2 cellular contexts compared by ENCODE assay signal in the genomic region with DNA sequence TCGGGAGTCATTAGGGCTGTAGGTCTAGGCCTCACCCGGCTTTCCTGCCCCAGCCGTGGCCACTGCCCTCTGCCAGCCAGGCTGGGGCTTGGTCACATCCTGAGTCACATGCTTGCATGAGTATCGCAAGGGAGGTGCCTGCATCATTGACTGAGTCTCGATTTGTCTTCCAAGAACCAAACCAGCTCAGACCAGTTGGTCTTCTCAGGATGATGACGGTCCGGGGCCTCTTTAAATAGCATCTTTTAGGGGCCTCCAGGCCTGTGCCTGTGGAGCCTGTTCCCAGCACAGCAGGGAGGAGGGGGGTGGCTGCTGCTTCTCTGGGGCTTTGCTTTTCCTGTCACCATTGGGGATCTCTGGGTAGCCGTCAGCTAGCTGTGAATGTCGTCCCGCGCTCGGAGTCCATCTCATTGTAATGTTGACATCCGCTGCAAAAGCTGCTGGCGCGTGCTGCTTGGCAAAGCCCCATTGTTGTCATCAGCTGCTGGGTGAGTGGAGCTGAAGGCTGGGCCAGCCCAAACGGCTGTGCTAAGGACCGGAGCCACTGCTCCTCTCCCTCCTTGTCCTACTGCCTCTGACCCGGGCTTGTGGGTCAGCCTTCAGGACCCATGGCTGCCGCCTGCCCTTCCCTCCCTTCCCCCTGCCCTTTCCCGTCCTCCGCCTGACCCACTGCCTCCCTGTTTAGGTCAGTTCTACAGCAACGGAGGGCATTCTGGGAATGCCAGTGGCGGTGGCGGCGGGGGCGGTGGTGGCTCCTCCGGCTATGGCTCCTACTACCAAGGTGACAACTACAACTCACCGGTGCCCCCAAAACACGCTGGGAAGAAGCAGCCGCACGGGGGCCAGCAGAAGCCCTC.
TF ChIP-seq lines count a peak whose summit lies in the region.

No MANE protein-coding gene starts in this region.

TF ChIP-seq in SK-N-SH, 30 proteins besides CTCF, POLR2A, EP300 and RAD21 (continued from another document):
- TF ChIP-seq EZH2phosphoT487 (IDR thresholded peaks at IDR 0.05; ENCODE audit: borderline replicate concordance, low read depth) = no peak
- TF ChIP-seq, protein P1, sequence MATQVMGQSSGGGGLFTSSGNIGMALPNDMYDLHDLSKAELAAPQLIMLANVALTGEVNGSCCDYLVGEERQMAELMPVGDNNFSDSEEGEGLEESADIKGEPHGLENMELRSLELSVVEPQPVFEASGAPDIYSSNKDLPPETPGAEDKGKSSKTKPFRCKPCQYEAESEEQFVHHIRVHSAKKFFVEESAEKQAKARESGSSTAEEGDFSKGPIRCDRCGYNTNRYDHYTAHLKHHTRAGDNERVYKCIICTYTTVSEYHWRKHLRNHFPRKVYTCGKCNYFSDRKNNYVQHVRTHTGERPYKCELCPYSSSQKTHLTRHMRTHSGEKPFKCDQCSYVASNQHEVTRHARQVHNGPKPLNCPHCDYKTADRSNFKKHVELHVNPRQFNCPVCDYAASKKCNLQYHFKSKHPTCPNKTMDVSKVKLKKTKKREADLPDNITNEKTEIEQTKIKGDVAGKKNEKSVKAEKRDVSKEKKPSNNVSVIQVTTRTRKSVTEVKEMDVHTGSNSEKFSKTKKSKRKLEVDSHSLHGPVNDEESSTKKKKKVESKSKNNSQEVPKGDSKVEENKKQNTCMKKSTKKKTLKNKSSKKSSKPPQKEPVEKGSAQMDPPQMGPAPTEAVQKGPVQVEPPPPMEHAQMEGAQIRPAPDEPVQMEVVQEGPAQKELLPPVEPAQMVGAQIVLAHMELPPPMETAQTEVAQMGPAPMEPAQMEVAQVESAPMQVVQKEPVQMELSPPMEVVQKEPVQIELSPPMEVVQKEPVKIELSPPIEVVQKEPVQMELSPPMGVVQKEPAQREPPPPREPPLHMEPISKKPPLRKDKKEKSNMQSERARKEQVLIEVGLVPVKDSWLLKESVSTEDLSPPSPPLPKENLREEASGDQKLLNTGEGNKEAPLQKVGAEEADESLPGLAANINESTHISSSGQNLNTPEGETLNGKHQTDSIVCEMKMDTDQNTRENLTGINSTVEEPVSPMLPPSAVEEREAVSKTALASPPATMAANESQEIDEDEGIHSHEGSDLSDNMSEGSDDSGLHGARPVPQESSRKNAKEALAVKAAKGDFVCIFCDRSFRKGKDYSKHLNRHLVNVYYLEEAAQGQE (IDR thresholded peaks at IDR 0.05; ENCODE audit: low read depth, low read length) = no peak
- TF ChIP-seq, protein P2, sequence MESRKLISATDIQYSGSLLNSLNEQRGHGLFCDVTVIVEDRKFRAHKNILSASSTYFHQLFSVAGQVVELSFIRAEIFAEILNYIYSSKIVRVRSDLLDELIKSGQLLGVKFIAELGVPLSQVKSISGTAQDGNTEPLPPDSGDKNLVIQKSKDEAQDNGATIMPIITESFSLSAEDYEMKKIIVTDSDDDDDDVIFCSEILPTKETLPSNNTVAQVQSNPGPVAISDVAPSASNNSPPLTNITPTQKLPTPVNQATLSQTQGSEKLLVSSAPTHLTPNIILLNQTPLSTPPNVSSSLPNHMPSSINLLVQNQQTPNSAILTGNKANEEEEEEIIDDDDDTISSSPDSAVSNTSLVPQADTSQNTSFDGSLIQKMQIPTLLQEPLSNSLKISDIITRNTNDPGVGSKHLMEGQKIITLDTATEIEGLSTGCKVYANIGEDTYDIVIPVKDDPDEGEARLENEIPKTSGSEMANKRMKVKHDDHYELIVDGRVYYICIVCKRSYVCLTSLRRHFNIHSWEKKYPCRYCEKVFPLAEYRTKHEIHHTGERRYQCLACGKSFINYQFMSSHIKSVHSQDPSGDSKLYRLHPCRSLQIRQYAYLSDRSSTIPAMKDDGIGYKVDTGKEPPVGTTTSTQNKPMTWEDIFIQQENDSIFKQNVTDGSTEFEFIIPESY (IDR thresholded peaks at IDR 0.05; ENCODE audit: borderline replicate concordance, low read depth) = no peak
- no peak for TF ChIP-seq FOXM1 (IDR thresholded peaks at IDR 0.05; ENCODE audit: low read depth)
- no peak for TF ChIP-seq RCOR1 (IDR thresholded peaks at IDR 0.05; ENCODE audit: low read length)
- no peak for TF ChIP-seq SMC3 (IDR thresholded peaks at IDR 0.05; ENCODE audit: low read depth, low read length)
- TF ChIP-seq TAF1 (IDR thresholded peaks at IDR 0.05; ENCODE audit: borderline replicate concordance, low read depth, low read length) = no peak
- TF ChIP-seq GATA2 (CRISPR knock-in tag; IDR thresholded peaks at IDR 0.05) = no peak
- TF ChIP-seq, protein P3, sequence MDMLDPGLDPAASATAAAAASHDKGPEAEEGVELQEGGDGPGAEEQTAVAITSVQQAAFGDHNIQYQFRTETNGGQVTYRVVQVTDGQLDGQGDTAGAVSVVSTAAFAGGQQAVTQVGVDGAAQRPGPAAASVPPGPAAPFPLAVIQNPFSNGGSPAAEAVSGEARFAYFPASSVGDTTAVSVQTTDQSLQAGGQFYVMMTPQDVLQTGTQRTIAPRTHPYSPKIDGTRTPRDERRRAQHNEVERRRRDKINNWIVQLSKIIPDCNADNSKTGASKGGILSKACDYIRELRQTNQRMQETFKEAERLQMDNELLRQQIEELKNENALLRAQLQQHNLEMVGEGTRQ (IDR thresholded peaks at IDR 0.05; ENCODE audit: borderline replicate concordance, low read depth, low read length) = no peak

TF ChIP-seq in SK-N-SH treated with all-trans-retinoic acid at 6 μM for 48 hours, 23 proteins besides CTCF, POLR2A, EP300 and RAD21 (continued from another document):
- TF ChIP-seq, protein P4, sequence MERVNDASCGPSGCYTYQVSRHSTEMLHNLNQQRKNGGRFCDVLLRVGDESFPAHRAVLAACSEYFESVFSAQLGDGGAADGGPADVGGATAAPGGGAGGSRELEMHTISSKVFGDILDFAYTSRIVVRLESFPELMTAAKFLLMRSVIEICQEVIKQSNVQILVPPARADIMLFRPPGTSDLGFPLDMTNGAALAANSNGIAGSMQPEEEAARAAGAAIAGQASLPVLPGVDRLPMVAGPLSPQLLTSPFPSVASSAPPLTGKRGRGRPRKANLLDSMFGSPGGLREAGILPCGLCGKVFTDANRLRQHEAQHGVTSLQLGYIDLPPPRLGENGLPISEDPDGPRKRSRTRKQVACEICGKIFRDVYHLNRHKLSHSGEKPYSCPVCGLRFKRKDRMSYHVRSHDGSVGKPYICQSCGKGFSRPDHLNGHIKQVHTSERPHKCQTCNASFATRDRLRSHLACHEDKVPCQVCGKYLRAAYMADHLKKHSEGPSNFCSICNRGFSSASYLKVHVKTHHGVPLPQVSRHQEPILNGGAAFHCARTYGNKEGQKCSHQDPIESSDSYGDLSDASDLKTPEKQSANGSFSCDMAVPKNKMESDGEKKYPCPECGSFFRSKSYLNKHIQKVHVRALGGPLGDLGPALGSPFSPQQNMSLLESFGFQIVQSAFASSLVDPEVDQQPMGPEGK (CRISPR knock-in tag; IDR thresholded peaks at IDR 0.05; ENCODE audit: borderline replicate concordance) = no peak
- TF ChIP-seq CSDC2 (CRISPR knock-in tag; IDR thresholded peaks at IDR 0.05) (no peak), TCF4 (CRISPR knock-in tag; IDR thresholded peaks at IDR 0.05; ENCODE audit: borderline replicate concordance) (no peak), GLIS3 (CRISPR knock-in tag; IDR thresholded peaks at IDR 0.05) (no peak), ARNTL (CRISPR knock-in tag; IDR thresholded peaks at IDR 0.05; ENCODE audit: borderline replicate concordance, low read depth) (no peak), ZNF8 (CRISPR knock-in tag; IDR thresholded peaks at IDR 0.05) (no peak), BACH2 (CRISPR knock-in tag; IDR thresholded peaks at IDR 0.05; ENCODE audit: borderline replicate concordance) (no peak), ZFP3 (CRISPR knock-in tag; IDR thresholded peaks at IDR 0.05) (no peak)
- TF ChIP-seq, protein P5, sequence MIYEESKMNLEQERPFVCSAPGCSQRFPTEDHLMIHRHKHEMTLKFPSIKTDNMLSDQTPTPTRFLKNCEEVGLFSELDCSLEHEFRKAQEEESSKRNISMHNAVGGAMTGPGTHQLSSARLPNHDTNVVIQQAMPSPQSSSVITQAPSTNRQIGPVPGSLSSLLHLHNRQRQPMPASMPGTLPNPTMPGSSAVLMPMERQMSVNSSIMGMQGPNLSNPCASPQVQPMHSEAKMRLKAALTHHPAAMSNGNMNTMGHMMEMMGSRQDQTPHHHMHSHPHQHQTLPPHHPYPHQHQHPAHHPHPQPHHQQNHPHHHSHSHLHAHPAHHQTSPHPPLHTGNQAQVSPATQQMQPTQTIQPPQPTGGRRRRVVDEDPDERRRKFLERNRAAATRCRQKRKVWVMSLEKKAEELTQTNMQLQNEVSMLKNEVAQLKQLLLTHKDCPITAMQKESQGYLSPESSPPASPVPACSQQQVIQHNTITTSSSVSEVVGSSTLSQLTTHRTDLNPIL (CRISPR knock-in tag; IDR thresholded peaks at IDR 0.05; ENCODE audit: low read depth) = no peak
- TF ChIP-seq, protein P6, sequence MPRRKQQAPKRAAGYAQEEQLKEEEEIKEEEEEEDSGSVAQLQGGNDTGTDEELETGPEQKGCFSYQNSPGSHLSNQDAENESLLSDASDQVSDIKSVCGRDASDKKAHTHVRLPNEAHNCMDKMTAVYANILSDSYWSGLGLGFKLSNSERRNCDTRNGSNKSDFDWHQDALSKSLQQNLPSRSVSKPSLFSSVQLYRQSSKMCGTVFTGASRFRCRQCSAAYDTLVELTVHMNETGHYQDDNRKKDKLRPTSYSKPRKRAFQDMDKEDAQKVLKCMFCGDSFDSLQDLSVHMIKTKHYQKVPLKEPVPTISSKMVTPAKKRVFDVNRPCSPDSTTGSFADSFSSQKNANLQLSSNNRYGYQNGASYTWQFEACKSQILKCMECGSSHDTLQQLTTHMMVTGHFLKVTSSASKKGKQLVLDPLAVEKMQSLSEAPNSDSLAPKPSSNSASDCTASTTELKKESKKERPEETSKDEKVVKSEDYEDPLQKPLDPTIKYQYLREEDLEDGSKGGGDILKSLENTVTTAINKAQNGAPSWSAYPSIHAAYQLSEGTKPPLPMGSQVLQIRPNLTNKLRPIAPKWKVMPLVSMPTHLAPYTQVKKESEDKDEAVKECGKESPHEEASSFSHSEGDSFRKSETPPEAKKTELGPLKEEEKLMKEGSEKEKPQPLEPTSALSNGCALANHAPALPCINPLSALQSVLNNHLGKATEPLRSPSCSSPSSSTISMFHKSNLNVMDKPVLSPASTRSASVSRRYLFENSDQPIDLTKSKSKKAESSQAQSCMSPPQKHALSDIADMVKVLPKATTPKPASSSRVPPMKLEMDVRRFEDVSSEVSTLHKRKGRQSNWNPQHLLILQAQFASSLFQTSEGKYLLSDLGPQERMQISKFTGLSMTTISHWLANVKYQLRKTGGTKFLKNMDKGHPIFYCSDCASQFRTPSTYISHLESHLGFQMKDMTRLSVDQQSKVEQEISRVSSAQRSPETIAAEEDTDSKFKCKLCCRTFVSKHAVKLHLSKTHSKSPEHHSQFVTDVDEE (CRISPR knock-in tag; IDR thresholded peaks at IDR 0.05) = no peak
